ENCODE assay signal across 1 cellular context in genomic region chr4:1674682-1675081, GRCh38.
TF ChIP-seq lines count a peak whose summit lies in the region.

No MANE protein-coding gene starts in this region.

TF ChIP-seq in K562, 482 proteins besides CTCF, POLR2A, EP300 and RAD21:
- TF ChIP-seq PKNOX1 (IDR thresholded peaks at IDR 0.05) = peak; percentile 79
- no peak for TF ChIP-seq MEF2A (IDR thresholded peaks at IDR 0.05; ENCODE audit: control insufficient read depth, low read depth, low read length)
